ENCODE assay signal across 1 cellular context in genomic region chr13:95628488-95628887, GRCh38.
TF ChIP-seq lines count a peak whose summit lies in the region.

No MANE protein-coding gene starts in this region.

TF ChIP-seq in IMR-90, 13 proteins besides CTCF, POLR2A, EP300 and RAD21 (continued from another document):
- no peak for TF ChIP-seq USF2 (IDR thresholded peaks at IDR 0.05; ENCODE audit: low read depth, low read length)
- TF ChIP-seq MXI1 (IDR thresholded peaks at IDR 0.05; ENCODE audit: borderline replicate concordance, low read depth, low read length): no peak
- no peak for TF ChIP-seq CHD1 (IDR thresholded peaks at IDR 0.05; ENCODE audit: low read depth, low read length)
TF ChIP-seq in IMR-90: peak in this region for 1.
